18 cellular contexts compared by ENCODE assay signal in genomic region chr13:49302222-49302621, GRCh38. TPM values are rescaled to one million over a fixed set of nuclear protein-coding genes. Genes with fewer than 3 reads are reported as not detected.
A peak's percentile ranks its signal among the peaks of the same experiment; 100 is the strongest.
DNase-seq lines count a peak whose midpoint lies in the region; ATAC-seq, FAIRE-seq and TF ChIP-seq lines count a peak whose summit lies in the region.
"Had no signal": no experiment of that assay in that cellular context is flagged by ENCODE, and none has a peak within 500 bp of the region (broad histone marks: within the 10 kb centered on the region; RNA-seq: fewer than 3 reads in every experiment).

No MANE protein-coding gene starts in this region.

- no peaks in the 10 kb centered on the region for H3F3A ChIP-seq in GM23338 (replicated peaks; ENCODE audit: low read depth)

- H3K27ac Mint-ChIP-seq in CD8-positive, alpha-beta memory T cell, result peak overlapping the region in 3 of 8 donors; percentile 42 to 93 (median 50)
- H3K27ac Mint-ChIP-seq in GM23338, result no peak overlapping the region
- H3K27ac Mint-ChIP-seq in stimulated activated memory B cell treated with anti-CD40 and anti-IgM and Interleukin-4, amounts not matched to agents 10 μg/mL and 1 μg/mL and 100 μg/mL, for 72 hours, result peak overlapping the region; percentile 5
- no peak overlapping the region for H3K27ac Mint-ChIP-seq in osteocyte (ENCODE audit: unreplicated experiment)

- H4K20me1 ChIP-seq in GM23338 (replicated peaks; ENCODE audit: insufficient read depth), result no peaks in the 10 kb centered on the region

- ATAC-seq in GM23338 (no peak; the same call in 2 of the 3 replicates), pancreas (no peak)
- no peak for ATAC-seq in stimulated activated memory B cell treated with anti-CD40 and anti-IgM and Interleukin-4, amounts not matched to agents 10 μg/mL and 1 μg/mL and 100 μg/mL, for 72 hours
- ATAC-seq: left lobe of liver; stimulated activated naive CD8-positive, alpha-beta T cell treated with anti-CD3 and anti-CD28 coated beads, Interleukin-15, amount 100 ng/mL, for 72 hours had no signal

- no peaks in the 10 kb centered on the region for H3K79me2 ChIP-seq in GM23338 (replicated peaks; ENCODE audit: insufficient read depth)

- intact Hi-C loops in dorsolateral prefrontal cortex (cut with DNase I), result loop anchor here in 1 of 2 donors (5.0 kb wide), 1 partner anchor 305 kb away; no protein-coding TSS in a partner anchor
- intact Hi-C loops in pancreas (cut with DNase I), result loop anchor here in 1 of 3 donors (5.0 kb wide), 2 partner anchors 135 to 305 kb away; no protein-coding TSS in a partner anchor

- no peak for DNase-seq in CD8-positive, alpha-beta memory T cell
- DNase-seq in GM23338 (ENCODE audit: low spot score) (no peak), dorsolateral prefrontal cortex (no peak), LoVo (ENCODE audit: low spot score) (no peak), pancreas (no peak), osteocyte (ENCODE audit: extremely low spot score, unreplicated experiment) (no peak)
- DNase-seq: activated CD4-positive, alpha-beta T cell treated with anti-CD3 and anti-CD28 coated beads for 48 hours; activated CD8-positive, alpha-beta memory T cell treated with anti-CD3 and anti-CD28 coated beads, Interleukin-2, amount 50 U/mL, for 48 hours; activated gamma-delta T cell treated with Interleukin-2 at 50 U/mL for 16 hours; foreskin fibroblast; NCI-H2107; stimulated activated CD4-positive, alpha-beta T cell treated with anti-CD3 and anti-CD28 coated beads, Interleukin-1b, Interleukin-23, amount 100 ng/mL, for 48 hours; stimulated activated naive CD8-positive, alpha-beta T cell treated with anti-CD3 and anti-CD28 coated beads, Interleukin-15, amount 100 ng/mL, for 72 hours; T1000 had no signal

- H2AFZ ChIP-seq in GM23338, result 0 out of 2 replicates have a peak overlapping the region, but pooled peaks have one; percentile 52

- H3K36me3 Mint-ChIP-seq in CD8-positive, alpha-beta memory T cell, result peaks cover 0 to 2% (median 0%) of the 10 kb centered on the region in 3 donors
- H3K36me3 Mint-ChIP-seq in GM23338 (ENCODE audit: low read depth) (no peaks in the 10 kb centered on the region), osteocyte (ENCODE audit: unreplicated experiment) (no peaks in the 10 kb centered on the region)
- no peaks in the 10 kb centered on the region for H3K36me3 Mint-ChIP-seq in stimulated activated memory B cell treated with anti-CD40 and anti-IgM and Interleukin-4, amounts not matched to agents 10 μg/mL and 1 μg/mL and 100 μg/mL, for 72 hours

- TF ChIP-seq CTCF in GM23338 (conservative IDR thresholded peaks at IDR 0.05; ENCODE audit: low read depth in 2 of 2) (no peak), dorsolateral prefrontal cortex (IDR thresholded peaks at IDR 0.05 in 54 of 56, conservative IDR thresholded peaks at IDR 0.05 in 2 of 56; ENCODE audit: low read depth in 1 of 56, partially characterized antibody in 56 of 56) (no peak), pancreas (IDR thresholded peaks at IDR 0.05) (no peak), osteocyte (IDR thresholded peaks at IDR 0.05) (no peak)

- H3K27ac ChIP-seq in CD8-positive, alpha-beta memory T cell (ENCODE audit: low read depth, low read length), result no peak overlapping the region
- no peak overlapping the region for H3K27ac ChIP-seq in GM23338 (ENCODE audit: low read depth)
- H3K27ac ChIP-seq in dorsolateral prefrontal cortex, result peak overlapping the region in 43 of 59 donors; percentile 4 to 95 (median 70)
- no peak overlapping the region for H3K27ac ChIP-seq in pancreas
- H3K27ac ChIP-seq: KMS-11 had no signal

- no peaks in the 10 kb centered on the region for H3K36me3 ChIP-seq in CD8-positive, alpha-beta memory T cell (ENCODE audit: insufficient read depth, low read length)
- H3K36me3 ChIP-seq in GM23338 (ENCODE audit: insufficient read depth), result no peaks in the 10 kb centered on the region
- H3K36me3 ChIP-seq in pancreas, result no peaks in the 10 kb centered on the region

- POLR2A ChIA-PET in CD8-positive, alpha-beta memory T cell (lab: Charles Lee), result no interaction called here

- H3K9me2 ChIP-seq in GM23338 (ENCODE audit: insufficient read depth), result no peaks in the 10 kb centered on the region

- no peaks in the 10 kb centered on the region for H3K27me3 Mint-ChIP-seq in CD8-positive, alpha-beta memory T cell
- H3K27me3 Mint-ChIP-seq in GM23338 (ENCODE audit: insufficient read depth, low read depth, poor library complexity) (peaks cover 6% of the 10 kb centered on the region), osteocyte (ENCODE audit: unreplicated experiment) (no peaks in the 10 kb centered on the region)
- no peaks in the 10 kb centered on the region for H3K27me3 Mint-ChIP-seq in stimulated activated memory B cell treated with anti-CD40 and anti-IgM and Interleukin-4, amounts not matched to agents 10 μg/mL and 1 μg/mL and 100 μg/mL, for 72 hours
- H3K27me3 Mint-ChIP-seq: stimulated activated naive CD8-positive, alpha-beta T cell treated with anti-CD3 and anti-CD28 coated beads, Interleukin-15, amount 100 ng/mL, for 72 hours had no signal

- peak overlapping the region in 4 of 7 donors; percentile 13 to 49 (median 34) for H3K4me3 Mint-ChIP-seq in CD8-positive, alpha-beta memory T cell
- H3K4me3 Mint-ChIP-seq in GM23338 (no peak overlapping the region; the same call in 2 of the 3 replicates), osteocyte (ENCODE audit: unreplicated experiment) (no peak overlapping the region)
- H3K4me3 Mint-ChIP-seq in stimulated activated memory B cell treated with anti-CD40 and anti-IgM and Interleukin-4, amounts not matched to agents 10 μg/mL and 1 μg/mL and 100 μg/mL, for 72 hours, result no peak overlapping the region
- H3K4me3 Mint-ChIP-seq: stimulated activated naive CD8-positive, alpha-beta T cell treated with anti-CD3 and anti-CD28 coated beads, Interleukin-15, amount 100 ng/mL, for 72 hours had no signal

- peaks cover 4 to 12% (median 6%) of the 10 kb centered on the region in 3 donors for H3K4me1 Mint-ChIP-seq in CD8-positive, alpha-beta memory T cell
- H3K4me1 Mint-ChIP-seq in GM23338 (peaks cover 38% of the 10 kb centered on the region), osteocyte (ENCODE audit: unreplicated experiment) (peaks cover 7% of the 10 kb centered on the region)
- peaks cover 20% of the 10 kb centered on the region for H3K4me1 Mint-ChIP-seq in stimulated activated memory B cell treated with anti-CD40 and anti-IgM and Interleukin-4, amounts not matched to agents 10 μg/mL and 1 μg/mL and 100 μg/mL, for 72 hours

- WGBS in pancreas, 2 donors, result 81 to 88% methylated on average over 7 of the region's 7 CpGs

- no peaks in the 10 kb centered on the region for H3K9me3 ChIP-seq in CD8-positive, alpha-beta memory T cell (ENCODE audit: low read length)
- no peaks in the 10 kb centered on the region for H3K9me3 ChIP-seq in pancreas

- H3K27me3 ChIP-seq in CD8-positive, alpha-beta memory T cell (ENCODE audit: insufficient read depth, low read length, poor library complexity, severe bottlenecking), result no peaks in the 10 kb centered on the region
- H3K27me3 ChIP-seq in GM23338 (ENCODE audit: insufficient read depth) (no peaks in the 10 kb centered on the region), dorsolateral prefrontal cortex (no peaks in the 10 kb centered on the region), pancreas (no peaks in the 10 kb centered on the region)

- H3K9me3 Mint-ChIP-seq in CD8-positive, alpha-beta memory T cell, result no peaks in the 10 kb centered on the region
- no peaks in the 10 kb centered on the region for H3K9me3 Mint-ChIP-seq in GM23338
- no peaks in the 10 kb centered on the region for H3K9me3 Mint-ChIP-seq in stimulated activated memory B cell treated with anti-CD40 and anti-IgM and Interleukin-4, amounts not matched to agents 10 μg/mL and 1 μg/mL and 100 μg/mL, for 72 hours
- no peaks in the 10 kb centered on the region for H3K9me3 Mint-ChIP-seq in osteocyte (ENCODE audit: unreplicated experiment)
- H3K9me3 Mint-ChIP-seq: stimulated activated naive CD8-positive, alpha-beta T cell treated with anti-CD3 and anti-CD28 coated beads, Interleukin-15, amount 100 ng/mL, for 72 hours had no signal

- FAIRE-seq in pancreas (lab: Jason Lieb, UNC), result no peak
- FAIRE-seq: colon had no signal

- H3K4me2 ChIP-seq in GM23338, result no peak overlapping the region

- peaks cover 6% of the 10 kb centered on the region for H3K4me1 ChIP-seq in CD8-positive, alpha-beta memory T cell (ENCODE audit: insufficient read depth, low read length)
- H3K4me1 ChIP-seq in GM23338 (ENCODE audit: insufficient read depth), result no peaks in the 10 kb centered on the region; the same call in 1 of the 2 replicates
- H3K4me1 ChIP-seq in pancreas, result peaks cover 0 to 21% (median 0%) of the 10 kb centered on the region in 3 donors

- H3K4me3 ChIP-seq in CD8-positive, alpha-beta memory T cell (ENCODE audit: low read length), result no peak overlapping the region
- H3K4me3 ChIP-seq in GM23338 (no peak overlapping the region), dorsolateral prefrontal cortex (no peak overlapping the region), pancreas (no peak overlapping the region)

- CTCF ChIA-PET in CD8-positive, alpha-beta memory T cell (lab: Charles Lee), result interaction anchor here (1.8 to 6.1 kb wide), 2 partner anchors 283 to 304 kb away, joined by 4 to 67 read pairs; partner anchors contain the start of gene RCBTB1

TF ChIP-seq in GM23338, 12 proteins besides CTCF, POLR2A, EP300 and RAD21 (continues in another document):
- TF ChIP-seq EZH2 (IDR thresholded peaks at IDR 0.05; ENCODE audit: low read depth, unreplicated experiment) (no peak), CREB1 (CRISPR knock-in tag; IDR thresholded peaks at IDR 0.05; ENCODE audit: low read depth) (no peak), ZNF331 (CRISPR knock-in tag; IDR thresholded peaks at IDR 0.05; ENCODE audit: low read depth) (no peak), EZH2phosphoT487 (IDR thresholded peaks at IDR 0.05; ENCODE audit: unreplicated experiment) (no peak)

RNA-seq across cellular contexts. Expression of gene CDADC1, which starts 54.5 kb away (rescaled TPM):
- total RNA-seq in CD8-positive, alpha-beta memory T cell, result 10 to 100 TPM in 1 of 2 experiments, 1 to 10 TPM in 1; 9.8 to 10.8 TPM
- polyA plus RNA-seq in CD8-positive, alpha-beta memory T cell, result 12.0 TPM
- total RNA-seq in GM23338 (2014; rRNA removed; shearing (Covaris generic)), result 1.3 and 3.1 TPM in 2 replicates
- polyA plus RNA-seq in GM23338 (2016; fragmentation: Nextera tagmentation; extraction: Ambion mirVana), result 8.4 and 9.3 TPM in 2 replicates
- 10 to 100 TPM; 10.8 to 28.5 (median 17.3) TPM for total RNA-seq in dorsolateral prefrontal cortex
- 1 to 10 TPM; 3.2 to 4.4 (median 3.6) TPM for total RNA-seq in pancreas
- polyA plus RNA-seq in pancreas, result 1 to 10 TPM; 2.5 to 3.7 TPM
- 8.4 and 11.9 TPM in 2 replicates for total RNA-seq in osteocyte

Comparison
In these comparisons a context has a peak if more than half of its experiments do, and no peak if none do; other contexts are left out.
1. H3K27ac ChIP-seq: peak in dorsolateral prefrontal cortex (43 of 59); none in CD8-positive, alpha-beta memory T cell (single experiment), GM23338 (single experiment) and pancreas (0 of 4).
2. H3K4me3 Mint-ChIP-seq: peak in CD8-positive, alpha-beta memory T cell (4 of 7); none in GM23338 (single experiment), stimulated activated memory B cell treated with anti-CD40 and anti-IgM and Interleukin-4, amounts not matched to agents 10 μg/mL and 1 μg/mL and 100 μg/mL, for 72 hours (single experiment) and osteocyte (single experiment).